Comparison of ENCODE assay signal across 1 cellular context in genomic region chr14:55043528-55043927, GRCh38.
TF ChIP-seq lines count a peak whose summit lies in the region.

No MANE protein-coding gene starts in this region.

TF ChIP-seq in A549, 52 proteins besides CTCF, POLR2A, EP300 and RAD21 (continued from another document):
- no peak for TF ChIP-seq HEYL (CRISPR knock-in tag; IDR thresholded peaks at IDR 0.05)
